In the genomic region with DNA sequence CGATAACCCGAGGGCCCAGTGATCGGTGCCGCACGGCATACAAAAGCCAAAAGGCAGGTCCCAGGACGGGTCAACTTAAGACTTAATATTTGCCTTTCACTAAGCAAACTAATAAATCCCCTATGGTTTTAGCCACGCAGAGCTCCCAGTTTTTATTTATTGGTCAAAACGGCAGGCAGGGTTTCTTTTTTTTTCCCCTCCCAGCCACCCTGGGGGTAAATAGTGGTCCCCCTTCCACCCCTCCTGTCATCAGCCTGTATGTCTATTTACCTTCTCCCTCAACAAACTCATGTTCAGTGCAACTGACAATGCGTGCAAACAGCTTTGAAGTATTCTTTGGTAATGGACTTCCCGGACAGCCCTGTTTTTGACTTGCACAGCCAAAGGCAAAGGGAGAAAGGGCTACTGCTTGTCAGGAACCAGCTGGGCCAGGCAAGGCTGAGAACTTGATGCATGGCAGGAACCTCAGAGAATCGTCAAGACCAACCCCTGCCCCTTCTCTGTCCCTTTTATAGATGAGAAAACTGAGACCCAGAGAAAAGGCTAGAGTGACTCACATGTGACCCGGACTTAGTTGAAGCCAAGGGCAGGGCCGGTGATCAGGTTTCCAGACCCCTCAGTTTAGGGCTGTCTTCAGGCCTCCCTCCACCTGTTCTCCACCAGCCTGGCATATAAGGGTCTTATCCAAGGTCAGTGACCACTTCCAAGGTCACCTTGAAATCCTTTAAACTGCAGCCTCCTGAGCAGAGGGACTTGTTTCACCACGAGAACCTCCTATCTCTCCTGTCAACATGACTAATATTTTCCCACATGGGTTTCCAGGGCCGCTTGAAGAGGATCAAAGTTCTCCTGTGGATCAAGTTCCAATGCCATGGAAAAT, we compare ENCODE assay signal across 20 cellular contexts.
"Had no signal": no experiment of that assay in that cellular context is flagged by ENCODE, and none has a peak within 500 bp of the region (broad histone marks: within the 10 kb centered on the region; RNA-seq: fewer than 3 reads in every experiment).

No MANE protein-coding gene starts in this region.

- ATAC-seq: activated CD8-positive, alpha-beta T cell treated with anti-CD3 and anti-CD28 coated beads for 36 hours; effector memory CD8-positive, alpha-beta T cell; gastroesophageal sphincter had no signal

- H3K9me3 Mint-ChIP-seq: activated CD8-positive, alpha-beta T cell treated with anti-CD3 and anti-CD28 coated beads for 36 hours; activated naive CD4-positive, alpha-beta T cell treated with anti-CD3 and anti-CD28 coated beads, Interleukin-2, amount 10 ng/mL, durations not matched to agents 7 days and 5 days; effector memory CD8-positive, alpha-beta T cell; neural crest cell; stimulated activated naive CD8-positive, alpha-beta T cell treated with anti-CD3 and anti-CD28 coated beads, Interleukin-15, Interleukin-2, amounts not matched to agents 100 ng/mL and 50 ng/mL, for 24 hours had no signal

- H3K4me1 ChIP-seq: adrenal gland, gastroesophageal sphincter, parathyroid adenoma, testis had no signal

- H3K4me3 ChIP-seq: adrenal gland, gastroesophageal sphincter, testis had no signal

- DNase-seq: activated CD4-positive, alpha-beta T cell treated with anti-CD3 and anti-CD28 coated beads for 4 hours; activated CD8-positive, alpha-beta memory T cell treated with anti-CD3 and anti-CD28 coated beads, Interleukin-2, amount 50 U/mL, for 48 hours; activated CD8-positive, alpha-beta T cell treated with anti-CD3 and anti-CD28 coated beads for 36 hours; activated naive CD4-positive, alpha-beta T cell treated with anti-CD3 and anti-CD28 coated beads, Interleukin-2, amount 10 ng/mL, durations not matched to agents 7 days and 5 days; adrenal gland; cortex of kidney; effector memory CD8-positive, alpha-beta T cell; hippocampal formation; kidney glomerular epithelial cell; retina; stimulated activated CD4-positive, alpha-beta T cell treated with anti-CD3 and anti-CD28 coated beads, Interleukin-15, amount 100 ng/mL, for 24 hours; stimulated activated CD4-positive, alpha-beta T cell treated with anti-CD3 and anti-CD28 coated beads, Interleukin-4, amount 100 ng/mL, for 24 hours; testis; WERI-Rb-1 had no signal

- H2AFZ ChIP-seq: parathyroid adenoma had no signal

- H3K36me3 ChIP-seq: adrenal gland, gastroesophageal sphincter, WERI-Rb-1 had no signal

- H3K27ac ChIP-seq: adrenal gland, epithelial cell of prostate, gastroesophageal sphincter, parathyroid adenoma, testis, WERI-Rb-1 had no signal

- H3K9me3 ChIP-seq: adrenal gland, gastroesophageal sphincter, testis had no signal

- H3K36me3 Mint-ChIP-seq: activated naive CD4-positive, alpha-beta T cell treated with anti-CD3 and anti-CD28 coated beads, Interleukin-2, amount 10 ng/mL, durations not matched to agents 7 days and 5 days had no signal

- H3K4me1 Mint-ChIP-seq: activated naive CD4-positive, alpha-beta T cell treated with anti-CD3 and anti-CD28 coated beads, Interleukin-2, amount 10 ng/mL, durations not matched to agents 7 days and 5 days; central memory CD8-positive, alpha-beta T cell had no signal

- H3K27me3 Mint-ChIP-seq: activated naive CD4-positive, alpha-beta T cell treated with anti-CD3 and anti-CD28 coated beads, Interleukin-2, amount 10 ng/mL, durations not matched to agents 7 days and 5 days; central memory CD8-positive, alpha-beta T cell; effector memory CD8-positive, alpha-beta T cell; stimulated activated naive CD8-positive, alpha-beta T cell treated with anti-CD3 and anti-CD28 coated beads, Interleukin-15, Interleukin-2, amounts not matched to agents 100 ng/mL and 50 ng/mL, for 24 hours had no signal

- H3K9ac ChIP-seq: parathyroid adenoma had no signal

- H3K27me3 ChIP-seq: adrenal gland, gastroesophageal sphincter, testis had no signal

- H3K27ac Mint-ChIP-seq: activated CD8-positive, alpha-beta T cell treated with anti-CD3 and anti-CD28 coated beads for 36 hours; activated naive CD4-positive, alpha-beta T cell treated with anti-CD3 and anti-CD28 coated beads, Interleukin-2, amount 10 ng/mL, durations not matched to agents 7 days and 5 days; effector memory CD8-positive, alpha-beta T cell; stimulated activated naive CD8-positive, alpha-beta T cell treated with anti-CD3 and anti-CD28 coated beads, Interleukin-15, Interleukin-2, amounts not matched to agents 100 ng/mL and 50 ng/mL, for 24 hours had no signal

- H3K4me3 Mint-ChIP-seq: activated CD8-positive, alpha-beta T cell treated with anti-CD3 and anti-CD28 coated beads for 36 hours; activated naive CD4-positive, alpha-beta T cell treated with anti-CD3 and anti-CD28 coated beads, Interleukin-2, amount 10 ng/mL, durations not matched to agents 7 days and 5 days; central memory CD8-positive, alpha-beta T cell; effector memory CD8-positive, alpha-beta T cell; neural crest cell; stimulated activated naive CD8-positive, alpha-beta T cell treated with anti-CD3 and anti-CD28 coated beads, Interleukin-15, Interleukin-2, amounts not matched to agents 100 ng/mL and 50 ng/mL, for 24 hours had no signal

- H3K79me2 ChIP-seq: parathyroid adenoma had no signal
